In the genomic region with DNA sequence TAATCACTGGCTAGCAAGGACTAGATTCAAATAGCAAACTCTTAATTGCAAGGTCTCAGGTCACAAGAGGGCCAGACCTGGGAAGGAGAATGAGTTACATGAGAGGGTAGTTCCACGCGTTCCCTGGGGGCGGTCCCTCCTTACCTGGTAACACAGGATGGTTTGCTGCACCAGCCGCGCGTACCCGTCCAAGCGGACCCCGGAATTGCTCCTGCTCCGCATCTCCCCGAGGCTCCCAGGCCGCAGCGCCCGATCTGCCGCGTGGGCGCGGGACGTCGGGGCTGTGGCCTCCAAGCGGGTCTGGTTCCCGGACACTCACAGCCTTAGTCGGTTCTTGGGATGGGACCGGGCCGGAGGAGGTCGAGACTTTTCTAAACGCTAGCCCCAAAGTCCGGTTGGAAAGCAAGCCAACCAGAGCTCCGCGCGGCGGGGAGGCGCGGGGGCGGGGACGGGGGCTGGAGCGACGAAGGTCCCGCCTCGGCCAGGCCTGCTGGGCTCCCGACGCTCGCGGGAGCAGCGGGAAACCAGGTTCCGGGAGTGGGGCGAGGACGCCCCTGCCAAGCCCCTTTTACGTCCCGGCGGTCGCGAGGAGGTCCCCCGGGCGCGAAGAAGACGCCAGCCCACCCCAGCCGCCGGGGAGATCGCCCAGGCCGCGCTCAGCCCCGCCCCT, we compare ENCODE assay signal across 8 cellular contexts. TPM values are rescaled to one million over a fixed set of nuclear protein-coding genes. Genes with fewer than 3 reads are reported as not detected.
A peak's percentile ranks its signal among the peaks of the same experiment; 100 is the strongest.
DNase-seq lines count a peak whose midpoint lies in the region; ATAC-seq and TF ChIP-seq lines count a peak whose summit lies in the region.

A gene with protein sequence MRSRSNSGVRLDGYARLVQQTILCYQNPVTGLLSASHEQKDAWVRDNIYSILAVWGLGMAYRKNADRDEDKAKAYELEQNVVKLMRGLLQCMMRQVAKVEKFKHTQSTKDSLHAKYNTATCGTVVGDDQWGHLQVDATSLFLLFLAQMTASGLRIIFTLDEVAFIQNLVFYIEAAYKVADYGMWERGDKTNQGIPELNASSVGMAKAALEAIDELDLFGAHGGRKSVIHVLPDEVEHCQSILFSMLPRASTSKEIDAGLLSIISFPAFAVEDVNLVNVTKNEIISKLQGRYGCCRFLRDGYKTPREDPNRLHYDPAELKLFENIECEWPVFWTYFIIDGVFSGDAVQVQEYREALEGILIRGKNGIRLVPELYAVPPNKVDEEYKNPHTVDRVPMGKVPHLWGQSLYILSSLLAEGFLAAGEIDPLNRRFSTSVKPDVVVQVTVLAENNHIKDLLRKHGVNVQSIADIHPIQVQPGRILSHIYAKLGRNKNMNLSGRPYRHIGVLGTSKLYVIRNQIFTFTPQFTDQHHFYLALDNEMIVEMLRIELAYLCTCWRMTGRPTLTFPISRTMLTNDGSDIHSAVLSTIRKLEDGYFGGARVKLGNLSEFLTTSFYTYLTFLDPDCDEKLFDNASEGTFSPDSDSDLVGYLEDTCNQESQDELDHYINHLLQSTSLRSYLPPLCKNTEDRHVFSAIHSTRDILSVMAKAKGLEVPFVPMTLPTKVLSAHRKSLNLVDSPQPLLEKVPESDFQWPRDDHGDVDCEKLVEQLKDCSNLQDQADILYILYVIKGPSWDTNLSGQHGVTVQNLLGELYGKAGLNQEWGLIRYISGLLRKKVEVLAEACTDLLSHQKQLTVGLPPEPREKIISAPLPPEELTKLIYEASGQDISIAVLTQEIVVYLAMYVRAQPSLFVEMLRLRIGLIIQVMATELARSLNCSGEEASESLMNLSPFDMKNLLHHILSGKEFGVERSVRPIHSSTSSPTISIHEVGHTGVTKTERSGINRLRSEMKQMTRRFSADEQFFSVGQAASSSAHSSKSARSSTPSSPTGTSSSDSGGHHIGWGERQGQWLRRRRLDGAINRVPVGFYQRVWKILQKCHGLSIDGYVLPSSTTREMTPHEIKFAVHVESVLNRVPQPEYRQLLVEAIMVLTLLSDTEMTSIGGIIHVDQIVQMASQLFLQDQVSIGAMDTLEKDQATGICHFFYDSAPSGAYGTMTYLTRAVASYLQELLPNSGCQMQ (minus strand): TSS at position 404 of the 670 bp plus-strand sequence. CDS start 182 bp downstream, at position 222.

- H3K27ac Mint-ChIP-seq in activated T-cell treated with anti-CD3 and anti-CD28 coated beads, Interleukin-2, amount 50 U/mL, for 72 hours, result peak within 1 kb of the TSS; percentile 91

- peak within 1 kb of the TSS; percentile 83 to 97 for H3K4me3 Mint-ChIP-seq in activated T-cell treated with anti-CD3 and anti-CD28 coated beads, Interleukin-2, amount 50 U/mL, for 72 hours

- peaks cover 6% of the 10 kb centered on the region for H3K27me3 Mint-ChIP-seq in activated T-cell treated with anti-CD3 and anti-CD28 coated beads, Interleukin-2, amount 50 U/mL, for 72 hours (ENCODE audit: low read depth)

- H3K9me3 Mint-ChIP-seq in activated T-cell treated with anti-CD3 and anti-CD28 coated beads, Interleukin-2, amount 50 U/mL, for 72 hours, result no peaks in the 10 kb centered on the region

- no peak for TF ChIP-seq POLR2A in transverse colon (IDR thresholded peaks at IDR 0.05)

- in situ Hi-C loops in transverse colon (cut with MboI; ENCODE audit: low pct_ligation_motif_present in 1 of 4, low pct_unique_long_range_greater_than_20kb in 1 of 4, low sequenced_read_pairs in 3 of 4), result loop anchor here in 1 of 4 donors (25.0 kb wide), 1 partner anchor 353 kb away; a partner anchor contains a TSS

- peak; percentile 49 for ATAC-seq in HG02759 (IDR thresholded peaks at IDR 0.05; ENCODE audit: unreplicated experiment)
- peak; percentile 39 to 41 for ATAC-seq in activated T-cell treated with anti-CD3 and anti-CD28 coated beads, Interleukin-2, amount 50 U/mL, for 72 hours (replicated peaks in 1 of 2)

- intact Hi-C loops in transverse colon (cut with DNase I; ENCODE audit: low total_unique reads), result no loop called here

- H3K9me3 ChIP-seq in neuron (ENCODE audit: low read length) (no peaks in the 10 kb centered on the region), transverse colon (no peaks in the 10 kb centered on the region)

- H3K36me3 Mint-ChIP-seq in activated T-cell treated with anti-CD3 and anti-CD28 coated beads, Interleukin-2, amount 50 U/mL, for 72 hours (ENCODE audit: insufficient read depth in 2 of 2), result peaks cover 0 to 4% of the 10 kb centered on the region in 2 donors

- peak within 1 kb of the TSS; percentile 88 to 96 (median 92) for H3K27ac ChIP-seq in transverse colon

- WGBS in transverse colon (ENCODE audit: low coverage in 1 of 2), 2 donors, result 51% methylated on average over 43 of the region's 63 CpGs; no CpG with 5 or more reads in 1 of the 2 donors

- H3K4me1 Mint-ChIP-seq in activated T-cell treated with anti-CD3 and anti-CD28 coated beads, Interleukin-2, amount 50 U/mL, for 72 hours (ENCODE audit: low read depth), result peaks cover 7% of the 10 kb centered on the region

- H3K27me3 ChIP-seq in neuron (ENCODE audit: insufficient read depth, low read length) (no peaks in the 10 kb centered on the region), transverse colon (no peaks in the 10 kb centered on the region)

- H3K4me1 ChIP-seq in neuron (ENCODE audit: insufficient read depth, low read length) (peaks cover 2% of the 10 kb centered on the region), transverse colon (peaks cover 0 to 10% (median 8%) of the 10 kb centered on the region in 4 donors)

- TF ChIP-seq CTCF in foreskin fibroblast (IDR thresholded peaks at IDR 0.05; ENCODE audit: low read depth, low read length) (no peak), transverse colon (IDR thresholded peaks at IDR 0.05) (no peak)

- H3K4me3 ChIP-seq in foreskin fibroblast (ENCODE audit: low read depth in 1 of 2, low read length in 2 of 2) (peak within 1 kb of the TSS; percentile 63 to 72), neuron (ENCODE audit: low read length) (peak within 1 kb of the TSS; percentile 81), transverse colon (peak within 1 kb of the TSS; percentile 27 to 84 (median 68))

- H2AFZ ChIP-seq in neuron (ENCODE audit: low read depth, low read length), result peak within 1 kb of the TSS; percentile 74

- TF ChIP-seq EP300 in transverse colon (IDR thresholded peaks at IDR 0.05; ENCODE audit: low read depth), result no peak

- no peaks in the 10 kb centered on the region for H3K36me3 ChIP-seq in neuron (ENCODE audit: insufficient read depth, low read length)
- H3K36me3 ChIP-seq in transverse colon, result no peaks in the 10 kb centered on the region

- DNase-seq in SKM-1 (lab: John Stamatoyannopoulos, UW; ENCODE audit: unreplicated experiment) (peak; percentile 4), SKM-1 treated with dmso at 0.1 percent for 144 hours (lab: John Stamatoyannopoulos, UW; ENCODE audit: unreplicated experiment) (no peak), NCI-H2227 (lab: John Stamatoyannopoulos, UW; ENCODE audit: unreplicated experiment) (peak; percentile 88), foreskin fibroblast (peak; percentile 39 to 75), transverse colon (peak; percentile 64)
- DNase-seq in activated T-cell treated with anti-CD3 and anti-CD28 coated beads, Interleukin-2, amount 50 U/mL, for 72 hours, result peak; percentile 60 to 62

RNA-seq across cellular contexts. Expression of the gene that starts here (rescaled TPM):
- 10 to 100 TPM; 27.2 to 30.3 TPM for total RNA-seq in activated T-cell treated with anti-CD3 and anti-CD28 coated beads, Interleukin-2, amount 50 U/mL, for 72 hours
- total RNA-seq in transverse colon, result 10 to 100 TPM; 23.8 to 46.4 (median 30.4) TPM
